In genomic region chr5:145681686-145682085, GRCh38 we compare ENCODE assay signal across 8 cellular contexts.
DNase-seq lines count a peak whose midpoint lies in the region; ATAC-seq and TF ChIP-seq lines count a peak whose summit lies in the region.

No MANE protein-coding gene starts in this region.

- H3K4me1 ChIP-seq in lung (ENCODE audit: control insufficient read depth in 2 of 2, insufficient read depth in 2 of 2, low read length in 2 of 2) (no peaks in the 10 kb centered on the region), upper lobe of right lung (peaks cover 5% of the 10 kb centered on the region)

- H3K27ac ChIP-seq in RWPE1 (no peak overlapping the region), lung (ENCODE audit: low read depth in 1 of 2, low read length in 1 of 2) (no peak overlapping the region), upper lobe of right lung (no peak overlapping the region)

- TF ChIP-seq CTCF in GM12874 (IDR thresholded peaks at IDR 0.05; ENCODE audit: insufficient read depth, low read depth, low read length) (peak; percentile 72), RWPE1 (conservative IDR thresholded peaks at IDR 0.05; ENCODE audit: low read depth) (peak; percentile 88), lung (IDR thresholded peaks at IDR 0.05; ENCODE audit: control extremely low read depth, extremely low read depth) (peak; percentile 42), upper lobe of right lung (IDR thresholded peaks at IDR 0.05) (peak; percentile 76)

- peak; percentile 95 for ATAC-seq in HG02571 (IDR thresholded peaks at IDR 0.05; ENCODE audit: unreplicated experiment)
- peak; percentile 81 for ATAC-seq in lung (ENCODE audit: insufficient read depth, low FRiP score)
- peak; percentile 97 for ATAC-seq in upper lobe of right lung

- H3K4me3 ChIP-seq in lung (no peak overlapping the region), upper lobe of right lung (no peak overlapping the region)

- POLR2A ChIA-PET in RWPE1 (lab: Yijun Ruan, JAX; ENCODE audit: low non-redundant PET), result no interaction called here

- in situ Hi-C loops in ACHN (cut with HindIII; ENCODE audit: low pct_ligation_motif_present, low pct_unique_long_range_greater_than_20kb, low sequenced_read_pairs), result no loop called here

- DNase-seq in ACHN, result peak; percentile 79
- peak; percentile 66 for DNase-seq in M059J (ENCODE audit: low read depth)
- DNase-seq in RWPE1 (ENCODE audit: low spot score), result peak; percentile 80
- DNase-seq in dedifferentiated amniotic fluid mesenchymal stem cell (ENCODE audit: extremely low spot score), result peak; percentile 72
- DNase-seq in lung (ENCODE audit: low spot score), result peak; percentile 67
- DNase-seq in upper lobe of right lung, result no peak

- intact Hi-C loops in upper lobe of right lung (cut with DNase I), result no loop called here

- H3K9me3 ChIP-seq in lung (ENCODE audit: control insufficient read depth in 2 of 2, insufficient read depth in 1 of 2, low read length in 1 of 2) (no peaks in the 10 kb centered on the region), upper lobe of right lung (no peaks in the 10 kb centered on the region)

- H3K36me3 ChIP-seq in lung (ENCODE audit: control insufficient read depth in 2 of 2, insufficient read depth in 2 of 2, low read length in 2 of 2) (no peaks in the 10 kb centered on the region), upper lobe of right lung (no peaks in the 10 kb centered on the region)

- CTCF ChIA-PET in RWPE1 (lab: Yijun Ruan, JAX), result interaction anchor here (0.5 to 1.7 kb wide), 13 partner anchors 8 to 747 kb away, joined by 3 to 8 read pairs (median 3); no protein-coding TSS in a partner anchor

- H3K27me3 ChIP-seq in lung (ENCODE audit: control insufficient read depth, insufficient read depth), result no peaks in the 10 kb centered on the region
- no peaks in the 10 kb centered on the region for H3K27me3 ChIP-seq in upper lobe of right lung
